1 cellular context compared by ENCODE assay signal in the genomic region with DNA sequence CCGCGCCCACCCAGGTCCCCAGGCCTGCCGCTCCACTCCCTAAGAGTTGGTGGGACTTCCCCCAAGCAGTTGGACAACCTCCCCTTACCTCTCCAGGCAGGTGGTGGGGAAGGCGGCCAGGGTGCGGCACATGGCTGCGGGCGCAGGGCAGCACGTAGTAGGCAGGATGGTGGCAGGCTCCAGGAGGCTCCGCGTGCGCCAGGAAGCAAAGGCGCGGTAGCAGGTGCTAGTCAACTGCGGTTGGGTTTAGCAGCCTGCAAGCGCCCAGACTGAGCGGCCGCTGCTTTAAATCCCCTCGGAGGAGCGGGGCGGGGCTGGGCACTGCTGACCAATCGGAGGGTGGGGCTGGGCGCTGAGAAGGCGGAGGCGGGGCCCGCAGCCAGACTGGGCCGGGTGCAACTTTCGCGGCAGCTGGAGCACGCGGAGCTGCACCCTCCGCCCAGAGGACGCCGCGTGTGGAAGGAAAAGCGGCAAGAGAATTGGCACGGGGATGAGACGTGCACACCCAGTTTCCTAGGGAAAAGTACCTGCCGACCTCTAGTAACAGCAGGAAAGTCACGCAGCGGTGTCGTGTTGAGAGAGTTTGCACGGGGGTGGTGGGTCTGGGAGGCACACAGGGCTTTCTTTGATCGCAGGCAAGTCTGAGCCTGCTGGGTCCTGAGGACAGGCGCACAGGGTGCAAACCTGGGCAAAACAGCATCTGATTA.
TF ChIP-seq lines count a peak whose summit lies in the region.

A gene with protein sequence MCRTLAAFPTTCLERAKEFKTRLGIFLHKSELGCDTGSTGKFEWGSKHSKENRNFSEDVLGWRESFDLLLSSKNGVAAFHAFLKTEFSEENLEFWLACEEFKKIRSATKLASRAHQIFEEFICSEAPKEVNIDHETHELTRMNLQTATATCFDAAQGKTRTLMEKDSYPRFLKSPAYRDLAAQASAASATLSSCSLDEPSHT (minus strand): TSS at position 262 of the 707 bp plus-strand sequence. CDS start 130 bp downstream, at position 132.

TF ChIP-seq in GM23338, 12 proteins besides CTCF, POLR2A, EP300 and RAD21:
- no peak for TF ChIP-seq EZH2phosphoT487 (IDR thresholded peaks at IDR 0.05; ENCODE audit: unreplicated experiment)
- TF ChIP-seq STAT1 (IDR thresholded peaks at IDR 0.05; ENCODE audit: unreplicated experiment), result no peak
- TF ChIP-seq, protein P1, sequence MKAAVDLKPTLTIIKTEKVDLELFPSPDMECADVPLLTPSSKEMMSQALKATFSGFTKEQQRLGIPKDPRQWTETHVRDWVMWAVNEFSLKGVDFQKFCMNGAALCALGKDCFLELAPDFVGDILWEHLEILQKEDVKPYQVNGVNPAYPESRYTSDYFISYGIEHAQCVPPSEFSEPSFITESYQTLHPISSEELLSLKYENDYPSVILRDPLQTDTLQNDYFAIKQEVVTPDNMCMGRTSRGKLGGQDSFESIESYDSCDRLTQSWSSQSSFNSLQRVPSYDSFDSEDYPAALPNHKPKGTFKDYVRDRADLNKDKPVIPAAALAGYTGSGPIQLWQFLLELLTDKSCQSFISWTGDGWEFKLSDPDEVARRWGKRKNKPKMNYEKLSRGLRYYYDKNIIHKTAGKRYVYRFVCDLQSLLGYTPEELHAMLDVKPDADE (IDR thresholded peaks at IDR 0.05), result no peak
- TF ChIP-seq JUNB (IDR thresholded peaks at IDR 0.05; ENCODE audit: unreplicated experiment), result no peak
- TF ChIP-seq ZNF331 (CRISPR knock-in tag; IDR thresholded peaks at IDR 0.05; ENCODE audit: low read depth), result no peak
- no peak for TF ChIP-seq EZH2 (IDR thresholded peaks at IDR 0.05; ENCODE audit: low read depth, unreplicated experiment)
- no peak for TF ChIP-seq ZNF114 (CRISPR knock-in tag; IDR thresholded peaks at IDR 0.05)
- TF ChIP-seq CREB1 (CRISPR knock-in tag; IDR thresholded peaks at IDR 0.05; ENCODE audit: low read depth), result peak; percentile 3; the same call in 1 of the 2 replicates
- TF ChIP-seq NANOG (IDR thresholded peaks at IDR 0.05; ENCODE audit: borderline replicate concordance), result 0 out of 2 replicates have a peak, but pooled peaks have one; percentile 8
- TF ChIP-seq, protein P2, sequence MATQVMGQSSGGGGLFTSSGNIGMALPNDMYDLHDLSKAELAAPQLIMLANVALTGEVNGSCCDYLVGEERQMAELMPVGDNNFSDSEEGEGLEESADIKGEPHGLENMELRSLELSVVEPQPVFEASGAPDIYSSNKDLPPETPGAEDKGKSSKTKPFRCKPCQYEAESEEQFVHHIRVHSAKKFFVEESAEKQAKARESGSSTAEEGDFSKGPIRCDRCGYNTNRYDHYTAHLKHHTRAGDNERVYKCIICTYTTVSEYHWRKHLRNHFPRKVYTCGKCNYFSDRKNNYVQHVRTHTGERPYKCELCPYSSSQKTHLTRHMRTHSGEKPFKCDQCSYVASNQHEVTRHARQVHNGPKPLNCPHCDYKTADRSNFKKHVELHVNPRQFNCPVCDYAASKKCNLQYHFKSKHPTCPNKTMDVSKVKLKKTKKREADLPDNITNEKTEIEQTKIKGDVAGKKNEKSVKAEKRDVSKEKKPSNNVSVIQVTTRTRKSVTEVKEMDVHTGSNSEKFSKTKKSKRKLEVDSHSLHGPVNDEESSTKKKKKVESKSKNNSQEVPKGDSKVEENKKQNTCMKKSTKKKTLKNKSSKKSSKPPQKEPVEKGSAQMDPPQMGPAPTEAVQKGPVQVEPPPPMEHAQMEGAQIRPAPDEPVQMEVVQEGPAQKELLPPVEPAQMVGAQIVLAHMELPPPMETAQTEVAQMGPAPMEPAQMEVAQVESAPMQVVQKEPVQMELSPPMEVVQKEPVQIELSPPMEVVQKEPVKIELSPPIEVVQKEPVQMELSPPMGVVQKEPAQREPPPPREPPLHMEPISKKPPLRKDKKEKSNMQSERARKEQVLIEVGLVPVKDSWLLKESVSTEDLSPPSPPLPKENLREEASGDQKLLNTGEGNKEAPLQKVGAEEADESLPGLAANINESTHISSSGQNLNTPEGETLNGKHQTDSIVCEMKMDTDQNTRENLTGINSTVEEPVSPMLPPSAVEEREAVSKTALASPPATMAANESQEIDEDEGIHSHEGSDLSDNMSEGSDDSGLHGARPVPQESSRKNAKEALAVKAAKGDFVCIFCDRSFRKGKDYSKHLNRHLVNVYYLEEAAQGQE (IDR thresholded peaks at IDR 0.05; ENCODE audit: unreplicated experiment), result no peak
- TF ChIP-seq POLR2AphosphoS5 (IDR thresholded peaks at IDR 0.05; ENCODE audit: low read depth), result peak; percentile 99
- TF ChIP-seq, protein P3, sequence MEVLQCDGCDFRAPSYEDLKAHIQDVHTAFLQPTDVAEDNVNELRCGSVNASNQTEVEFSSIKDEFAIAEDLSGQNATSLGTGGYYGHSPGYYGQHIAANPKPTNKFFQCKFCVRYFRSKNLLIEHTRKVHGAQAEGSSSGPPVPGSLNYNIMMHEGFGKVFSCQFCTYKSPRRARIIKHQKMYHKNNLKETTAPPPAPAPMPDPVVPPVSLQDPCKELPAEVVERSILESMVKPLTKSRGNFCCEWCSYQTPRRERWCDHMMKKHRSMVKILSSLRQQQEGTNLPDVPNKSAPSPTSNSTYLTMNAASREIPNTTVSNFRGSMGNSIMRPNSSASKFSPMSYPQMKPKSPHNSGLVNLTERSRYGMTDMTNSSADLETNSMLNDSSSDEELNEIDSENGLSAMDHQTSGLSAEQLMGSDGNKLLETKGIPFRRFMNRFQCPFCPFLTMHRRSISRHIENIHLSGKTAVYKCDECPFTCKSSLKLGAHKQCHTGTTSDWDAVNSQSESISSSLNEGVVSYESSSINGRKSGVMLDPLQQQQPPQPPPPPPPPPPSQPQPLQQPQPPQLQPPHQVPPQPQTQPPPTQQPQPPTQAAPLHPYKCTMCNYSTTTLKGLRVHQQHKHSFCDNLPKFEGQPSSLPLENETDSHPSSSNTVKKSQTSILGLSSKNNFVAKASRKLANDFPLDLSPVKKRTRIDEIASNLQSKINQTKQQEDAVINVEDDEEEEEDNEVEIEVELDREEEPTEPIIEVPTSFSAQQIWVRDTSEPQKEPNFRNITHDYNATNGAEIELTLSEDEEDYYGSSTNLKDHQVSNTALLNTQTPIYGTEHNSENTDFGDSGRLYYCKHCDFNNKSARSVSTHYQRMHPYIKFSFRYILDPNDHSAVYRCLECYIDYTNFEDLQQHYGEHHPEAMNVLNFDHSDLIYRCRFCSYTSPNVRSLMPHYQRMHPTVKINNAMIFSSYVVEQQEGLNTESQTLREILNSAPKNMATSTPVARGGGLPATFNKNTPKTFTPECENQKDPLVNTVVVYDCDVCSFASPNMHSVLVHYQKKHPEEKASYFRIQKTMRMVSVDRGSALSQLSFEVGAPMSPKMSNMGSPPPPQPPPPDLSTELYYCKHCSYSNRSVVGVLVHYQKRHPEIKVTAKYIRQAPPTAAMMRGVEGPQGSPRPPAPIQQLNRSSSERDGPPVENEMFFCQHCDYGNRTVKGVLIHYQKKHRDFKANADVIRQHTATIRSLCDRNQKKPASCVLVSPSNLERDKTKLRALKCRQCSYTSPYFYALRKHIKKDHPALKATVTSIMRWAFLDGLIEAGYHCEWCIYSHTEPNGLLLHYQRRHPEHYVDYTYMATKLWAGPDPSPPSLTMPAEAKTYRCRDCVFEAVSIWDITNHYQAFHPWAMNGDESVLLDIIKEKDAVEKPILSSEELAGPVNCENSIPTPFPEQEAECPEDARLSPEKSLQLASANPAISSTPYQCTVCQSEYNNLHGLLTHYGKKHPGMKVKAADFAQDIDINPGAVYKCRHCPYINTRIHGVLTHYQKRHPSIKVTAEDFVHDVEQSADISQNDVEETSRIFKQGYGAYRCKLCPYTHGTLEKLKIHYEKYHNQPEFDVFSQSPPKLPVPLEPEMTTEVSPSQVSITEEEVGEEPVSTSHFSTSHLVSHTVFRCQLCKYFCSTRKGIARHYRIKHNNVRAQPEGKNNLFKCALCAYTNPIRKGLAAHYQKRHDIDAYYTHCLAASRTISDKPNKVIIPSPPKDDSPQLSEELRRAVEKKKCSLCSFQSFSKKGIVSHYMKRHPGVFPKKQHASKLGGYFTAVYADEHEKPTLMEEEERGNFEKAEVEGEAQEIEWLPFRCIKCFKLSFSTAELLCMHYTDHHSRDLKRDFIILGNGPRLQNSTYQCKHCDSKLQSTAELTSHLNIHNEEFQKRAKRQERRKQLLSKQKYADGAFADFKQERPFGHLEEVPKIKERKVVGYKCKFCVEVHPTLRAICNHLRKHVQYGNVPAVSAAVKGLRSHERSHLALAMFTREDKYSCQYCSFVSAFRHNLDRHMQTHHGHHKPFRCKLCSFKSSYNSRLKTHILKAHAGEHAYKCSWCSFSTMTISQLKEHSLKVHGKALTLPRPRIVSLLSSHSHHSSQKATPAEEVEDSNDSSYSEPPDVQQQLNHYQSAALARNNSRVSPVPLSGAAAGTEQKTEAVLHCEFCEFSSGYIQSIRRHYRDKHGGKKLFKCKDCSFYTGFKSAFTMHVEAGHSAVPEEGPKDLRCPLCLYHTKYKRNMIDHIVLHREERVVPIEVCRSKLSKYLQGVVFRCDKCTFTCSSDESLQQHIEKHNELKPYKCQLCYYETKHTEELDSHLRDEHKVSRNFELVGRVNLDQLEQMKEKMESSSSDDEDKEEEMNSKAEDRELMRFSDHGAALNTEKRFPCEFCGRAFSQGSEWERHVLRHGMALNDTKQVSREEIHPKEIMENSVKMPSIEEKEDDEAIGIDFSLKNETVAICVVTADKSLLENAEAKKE (CRISPR knock-in tag; IDR thresholded peaks at IDR 0.05), result no peak
